ENCODE assay signal across 1 cellular context in the genomic region with DNA sequence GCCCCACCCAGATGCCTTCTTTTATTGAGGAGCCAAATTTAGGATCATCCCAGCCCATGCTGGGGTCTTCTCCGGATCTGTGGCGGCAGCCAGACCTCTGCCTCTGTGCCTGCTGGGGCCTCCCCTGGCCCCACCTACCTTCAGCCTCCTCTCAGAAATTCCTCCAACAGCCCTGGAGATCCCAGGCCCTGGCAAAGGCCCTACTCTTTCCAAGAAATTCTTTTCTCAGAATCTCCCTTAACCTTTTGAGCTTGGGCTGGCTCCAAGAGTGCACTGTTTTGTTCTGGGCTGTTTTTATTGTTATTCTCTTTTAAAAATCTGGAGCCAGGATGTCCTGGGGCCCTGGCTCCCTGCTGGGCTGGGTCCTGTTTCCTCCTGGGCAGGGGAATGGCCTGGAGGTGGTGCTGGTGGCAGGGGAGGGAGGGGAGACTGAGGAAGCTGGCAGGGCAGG.
TF ChIP-seq lines count a peak whose summit lies in the region.

No MANE protein-coding gene starts in this region.

TF ChIP-seq in endothelial cell of umbilical vein, 7 proteins besides CTCF, POLR2A, EP300 and RAD21:
- TF ChIP-seq MYC (IDR thresholded peaks at IDR 0.05; ENCODE audit: low read depth, low read length), result no peak
- TF ChIP-seq JUN (IDR thresholded peaks at IDR 0.05; ENCODE audit: borderline replicate concordance, insufficient read depth, insufficient read length, low read depth), result no peak
- TF ChIP-seq POLR2AphosphoS5 (IDR thresholded peaks at IDR 0.05; ENCODE audit: insufficient read depth, low read depth, low read length), result no peak
TF ChIP-seq in endothelial cell of umbilical vein: peak in this region for 0.
